Comparison of ENCODE assay signal across 22 cellular contexts in the genomic region with DNA sequence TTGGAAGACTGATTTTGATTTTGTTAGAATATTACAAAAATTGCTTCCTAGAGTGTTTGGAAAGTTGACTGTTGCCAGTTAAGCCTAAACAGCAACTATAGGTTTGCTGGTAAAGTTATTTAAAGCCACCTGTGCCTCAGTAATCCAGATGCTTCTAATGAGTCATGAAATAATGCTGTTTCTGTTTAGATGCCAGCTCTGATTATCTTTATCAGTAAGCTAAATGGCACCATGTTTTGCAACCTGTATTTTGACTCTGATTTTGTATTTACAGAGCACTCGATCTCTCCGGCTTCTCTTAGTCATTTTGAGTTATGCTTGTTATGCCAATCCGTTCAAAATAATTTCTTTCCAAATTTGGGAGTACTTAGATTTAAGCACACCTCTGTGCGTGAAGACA.
"Had no signal": no experiment of that assay in that cellular context is flagged by ENCODE, and none has a peak within 500 bp of the region (broad histone marks: within the 10 kb centered on the region; RNA-seq: fewer than 3 reads in every experiment).

No MANE protein-coding gene starts in this region.

- DNase-seq: IMR-90, Karpas-422, KG1, MG63, NCI-H1092, NCI-H1105 treated with DMSO at 0.1 percent for 48 hours, NCI-H1417 treated with DMSO at 0.1 percent for 48 hours, NCI-H1694, NCI-H187 treated with DMSO at 0.1 percent for 48 hours, NCI-H2029 treated with DMSO at 0.1 percent for 48 hours, NCI-H2107, NCI-H2171, NCI-H226, NCI-H446, NCI-H510A treated with DMSO at 0.1 percent for 48 hours, NCI-H526, NCI-H82, Right ventricle myocardium superior, RPMI8226, SW 1271, T-cell had no signal

- ATAC-seq: HepG2, T-cell had no signal

- H3K9me3 ChIP-seq: MG63 had no signal

- H3K36me3 ChIP-seq: MG63 had no signal

- H3K27me3 ChIP-seq: MG63 had no signal

- H3K4me3 ChIP-seq: MG63 had no signal
